14 cellular contexts compared by ENCODE assay signal in the genomic region with DNA sequence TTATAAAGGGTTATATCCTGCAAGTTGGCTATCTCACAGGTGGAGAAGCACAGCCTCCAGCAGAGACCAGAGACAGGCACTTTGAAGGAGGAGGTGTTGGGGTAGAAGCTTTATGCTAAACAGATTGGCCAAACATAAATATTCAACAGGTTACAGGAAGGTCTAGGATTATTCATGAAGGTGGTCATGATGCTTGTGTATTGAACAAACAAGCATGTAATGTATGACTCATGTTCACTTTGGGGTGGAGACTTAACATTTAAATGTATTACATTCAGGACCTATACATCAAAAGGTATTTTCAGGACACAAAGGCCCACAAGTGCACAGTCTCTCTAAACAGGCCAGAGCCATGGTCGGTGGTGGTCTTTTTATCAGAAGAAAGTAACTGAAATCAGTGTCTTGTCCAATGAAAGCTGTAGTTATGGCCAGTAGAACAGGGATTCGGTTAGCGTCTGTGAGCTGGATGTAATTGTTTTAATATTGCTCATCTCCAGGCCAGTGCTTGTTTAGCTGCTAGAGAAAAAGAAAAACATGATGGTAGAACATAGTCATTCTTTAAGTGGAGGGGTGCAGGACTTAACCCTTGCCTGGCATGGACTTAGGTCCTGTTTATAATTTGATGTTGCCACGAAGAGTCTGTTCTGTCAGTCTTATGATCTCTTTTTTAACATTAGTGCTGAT.
"Had no signal": no experiment of that assay in that cellular context is flagged by ENCODE, and none has a peak within 500 bp of the region (broad histone marks: within the 10 kb centered on the region; RNA-seq: fewer than 3 reads in every experiment).

No MANE protein-coding gene starts in this region.

- H3K9ac ChIP-seq: parathyroid adenoma had no signal

- H3K79me2 ChIP-seq: parathyroid adenoma had no signal

- H3K4me1 ChIP-seq: gastroesophageal sphincter, left ventricle myocardium inferior, parathyroid adenoma had no signal

- H3K27ac ChIP-seq: epithelial cell of prostate, gastroesophageal sphincter, left ventricle myocardium inferior, neutrophil, parathyroid adenoma, thoracic aorta had no signal

- DNase-seq: activated CD4-positive, alpha-beta T cell treated with anti-CD3 and anti-CD28 coated beads, Interleukin-2, amount 10 ng/mL, durations not matched to agents 7 days and 5 days; activated CD8-positive, alpha-beta memory T cell treated with anti-CD3 and anti-CD28 coated beads for 24 hours; activated naive CD4-positive, alpha-beta T cell treated with anti-CD3 and anti-CD28 coated beads, Interleukin-2, amount 10 ng/mL, durations not matched to agents 7 days and 5 days; activated T-cell treated with anti-CD3 and anti-CD28 coated beads for 4 hours; cerebellar nuclear complex; effector memory CD4-positive, alpha-beta T cell; left ventricle myocardium inferior; natural killer cell; T-helper 2 cell had no signal

- H3K4me3 ChIP-seq: gastroesophageal sphincter, left ventricle myocardium inferior, thoracic aorta had no signal

- H2AFZ ChIP-seq: parathyroid adenoma had no signal

- H3K27me3 ChIP-seq: gastroesophageal sphincter, neutrophil had no signal

- H3K9me3 ChIP-seq: gastroesophageal sphincter, left ventricle myocardium inferior, neutrophil, thoracic aorta had no signal

- H3K36me3 ChIP-seq: gastroesophageal sphincter, left ventricle myocardium inferior, neutrophil, thoracic aorta had no signal
